ENCODE assay signal across 9 cellular contexts in the genomic region with DNA sequence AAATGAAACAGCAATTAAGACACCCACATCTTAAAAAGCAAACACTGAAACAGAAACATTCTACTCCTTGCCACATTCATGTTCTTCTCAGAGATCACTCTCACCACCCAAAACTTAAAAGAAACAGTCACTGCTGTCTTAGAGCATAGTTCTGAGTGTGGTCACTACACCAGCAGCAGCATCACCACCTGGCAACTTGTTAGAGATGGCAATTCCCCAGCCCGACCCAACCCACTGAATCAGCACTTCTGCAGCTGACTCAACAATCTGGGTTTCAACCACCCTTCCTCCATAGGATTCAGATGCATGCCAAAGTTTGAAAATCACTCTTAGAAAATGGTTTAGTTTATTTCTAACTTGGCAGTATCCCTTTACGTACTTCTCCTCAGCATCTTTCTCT.
A peak's percentile ranks its signal among the peaks of the same experiment; 100 is the strongest.
DNase-seq lines count a peak whose midpoint lies in the region; ATAC-seq, FAIRE-seq and TF ChIP-seq lines count a peak whose summit lies in the region.
"Had no signal": no experiment of that assay in that cellular context is flagged by ENCODE, and none has a peak within 500 bp of the region (broad histone marks: within the 10 kb centered on the region; RNA-seq: fewer than 3 reads in every experiment).

No MANE protein-coding gene starts in this region.

- no peak overlapping the region for H3K9ac ChIP-seq in astrocyte (ENCODE audit: low read length)

- peaks cover 5% of the 10 kb centered on the region for H3K4me1 ChIP-seq in astrocyte (ENCODE audit: insufficient read depth, low read length)

- no peaks in the 10 kb centered on the region for H3K27me3 Mint-ChIP-seq in astrocyte (ENCODE audit: low read depth, unreplicated experiment)

- peak overlapping the region; percentile 58 for H3K4me2 ChIP-seq in astrocyte (ENCODE audit: low read length)

- H3K27ac Mint-ChIP-seq in astrocyte (ENCODE audit: unreplicated experiment) = peak overlapping the region; percentile 30

- H3K9me3 ChIP-seq in astrocyte (ENCODE audit: insufficient read depth, low read depth, low read length) = no peaks in the 10 kb centered on the region

- no peaks in the 10 kb centered on the region for H3K27me3 ChIP-seq in astrocyte (ENCODE audit: insufficient read depth, low read length)
- H3K27me3 ChIP-seq: cardiac muscle cell had no signal

- peak; percentile 83 for ATAC-seq in GM19395 (IDR thresholded peaks at IDR 0.05; ENCODE audit: unreplicated experiment)
- ATAC-seq in HG03469 (IDR thresholded peaks at IDR 0.05; ENCODE audit: unreplicated experiment) = peak; percentile 46

- no peak overlapping the region for H3K4me3 Mint-ChIP-seq in astrocyte (ENCODE audit: unreplicated experiment)

- TF ChIP-seq CTCF in AG09309 (IDR thresholded peaks at IDR 0.05; ENCODE audit: control insufficient read depth, insufficient read depth, low read depth, low read length, missing control alignments) = no peak
- no peak for TF ChIP-seq CTCF in astrocyte (IDR thresholded peaks at IDR 0.05; ENCODE audit: insufficient read depth, low read depth, low read length)

- peaks cover 6% of the 10 kb centered on the region for H3K79me2 ChIP-seq in astrocyte (ENCODE audit: insufficient read depth, low read length)

- no peak overlapping the region for H2AFZ ChIP-seq in astrocyte (ENCODE audit: low read depth, low read length)

- peak overlapping the region; percentile 14 for H3K27ac ChIP-seq in astrocyte (ENCODE audit: low read depth, low read length)
- H3K27ac ChIP-seq: cardiac muscle cell had no signal

- peaks cover 6% of the 10 kb centered on the region for H4K20me1 ChIP-seq in astrocyte (ENCODE audit: insufficient read depth, low read length)

- no peaks in the 10 kb centered on the region for H3K9me3 Mint-ChIP-seq in astrocyte (ENCODE audit: unreplicated experiment)

- FAIRE-seq in astrocyte (lab: Jason Lieb, UNC) = peak; percentile 99

- DNase-seq in AG09309 (ENCODE audit: low read depth) (peak; percentile 89), astrocyte (ENCODE audit: low read depth) (peak; percentile 93), medulla oblongata (ENCODE audit: extremely low spot score) (peak; percentile 31), SHP77 treated with DMSO at 0.1 percent for 48 hours (lab: John Stamatoyannopoulos, UW) (no peak), NCI-H2029 (lab: John Stamatoyannopoulos, UW) (no peak), NK-92 (lab: John Stamatoyannopoulos, UW; ENCODE audit: unreplicated experiment) (no peak)

- no peaks in the 10 kb centered on the region for H3K36me3 ChIP-seq in astrocyte (ENCODE audit: insufficient read depth, low read length)
- H3K36me3 ChIP-seq: cardiac muscle cell had no signal

- peaks cover 6% of the 10 kb centered on the region for H3K4me1 Mint-ChIP-seq in astrocyte (ENCODE audit: low read depth, unreplicated experiment)

- H3K4me3 ChIP-seq in AG09309 (ENCODE audit: control insufficient read depth, low read depth, low read length) = no peak overlapping the region
- no peak overlapping the region for H3K4me3 ChIP-seq in astrocyte (ENCODE audit: insufficient read depth, low read depth, low read length)
- H3K4me3 ChIP-seq: cardiac muscle cell had no signal

- peaks cover 3% of the 10 kb centered on the region for H3K36me3 Mint-ChIP-seq in astrocyte (ENCODE audit: low read depth, unreplicated experiment)

Comparison
In these comparisons a context has a peak if more than half of its experiments do, and no peak if none do; other contexts are left out.
1. DNase-seq: peak in AG09309 (single experiment), astrocyte (single experiment) and medulla oblongata (single experiment); none in SHP77 treated with DMSO at 0.1 percent for 48 hours (single experiment), NCI-H2029 (single experiment) and NK-92 (single experiment).